In genomic region chr7:85528581-85528980, GRCh38 we compare ENCODE assay signal across 29 cellular contexts.
"Had no signal": no experiment of that assay in that cellular context is flagged by ENCODE, and none has a peak within 500 bp of the region (broad histone marks: within the 10 kb centered on the region; RNA-seq: fewer than 3 reads in every experiment).

No MANE protein-coding gene starts in this region.

- DNase-seq: activated CD4-positive, alpha-beta memory T cell treated with anti-CD3 and anti-CD28 coated beads, Interleukin-2, amount 10 ng/mL, durations not matched to agents 7 days and 5 days; activated CD4-positive, alpha-beta T cell treated with anti-CD3 and anti-CD28 coated beads for 1 hour; activated CD4-positive, alpha-beta T cell treated with anti-CD3 and anti-CD28 coated beads, Interleukin-2, amount 10 ng/mL, durations not matched to agents 7 days and 5 days; activated CD8-positive, alpha-beta memory T cell treated with anti-CD3 and anti-CD28 coated beads, Interleukin-2, amount 50 U/mL, for 48 hours; activated gamma-delta T cell; activated naive CD4-positive, alpha-beta T cell treated with anti-CD3 and anti-CD28 coated beads, Interleukin-2, amount 10 ng/mL, durations not matched to agents 7 days and 5 days; activated naive CD8-positive, alpha-beta T cell treated with anti-CD3 and anti-CD28 coated beads, Interleukin-2, amount 10 ng/mL, durations not matched to agents 7 days and 5 days; activated T-cell treated with anti-CD3 and anti-CD28 coated beads, Interleukin-2, amount 50 U/mL, for 24 hours; amygdala; dermis blood vessel endothelial cell; effector CD8-positive, alpha-beta T cell; hippocampal formation; kidney; natural killer cell; occipital lobe; stimulated activated CD4-positive, alpha-beta T cell treated with anti-CD3 and anti-CD28 coated beads, Interleukin-15, amount 100 ng/mL, for 24 hours; stimulated activated CD4-positive, alpha-beta T cell treated with anti-CD3 and anti-CD28 coated beads, Interleukin-2, amount 100 ng/mL, for 24 hours; stimulated activated naive B cell treated with anti-CD40 and anti-IgM and Interleukin-4, amounts not matched to agents 10 μg/mL and 1 μg/mL and 100 μg/mL, for 72 hours; T-helper 2 cell; thyroid gland; upper lobe of right lung had no signal

- H3K9ac ChIP-seq: neural progenitor cell, parathyroid adenoma had no signal

- H3K4me3 ChIP-seq: gastroesophageal sphincter, lower lobe of right lung, neural progenitor cell, right atrium auricular region, stomach, thyroid gland, upper lobe of right lung had no signal

- H3K36me3 ChIP-seq: gastroesophageal sphincter, lower lobe of right lung, neural progenitor cell, right atrium auricular region, stomach, thyroid gland, upper lobe of right lung had no signal

- H3K4me1 ChIP-seq: gastroesophageal sphincter, lower lobe of right lung, neural progenitor cell, parathyroid adenoma, right atrium auricular region, thyroid gland, upper lobe of right lung had no signal

- H3K4me2 ChIP-seq: neural progenitor cell had no signal

- H3K9me3 ChIP-seq: gastroesophageal sphincter, lower lobe of right lung, right atrium auricular region, stomach, thyroid gland, upper lobe of right lung had no signal

- ATAC-seq: gastroesophageal sphincter; natural killer cell; stimulated activated naive B cell treated with anti-CD40 and anti-IgM and Interleukin-4, amounts not matched to agents 10 μg/mL and 1 μg/mL and 100 μg/mL, for 72 hours; WTC11 had no signal

- H3K27ac ChIP-seq: epithelial cell of prostate, gastroesophageal sphincter, lower lobe of right lung, neural progenitor cell, parathyroid adenoma, right atrium auricular region, stomach, thyroid gland, upper lobe of right lung had no signal

- H3K27me3 ChIP-seq: gastroesophageal sphincter, neural progenitor cell, right atrium auricular region, stomach, thyroid gland, upper lobe of right lung had no signal

- H2AFZ ChIP-seq: neural progenitor cell, parathyroid adenoma had no signal
